19 cellular contexts compared by ENCODE assay signal in genomic region chr3:176683382-176683781, GRCh38.
A peak's percentile ranks its signal among the peaks of the same experiment; 100 is the strongest.
DNase-seq lines count a peak whose midpoint lies in the region; ATAC-seq and TF ChIP-seq lines count a peak whose summit lies in the region.
"Had no signal": no experiment of that assay in that cellular context is flagged by ENCODE, and none has a peak within 500 bp of the region (broad histone marks: within the 10 kb centered on the region; RNA-seq: fewer than 3 reads in every experiment).

No MANE protein-coding gene starts in this region.

- WGBS in upper lobe of left lung, 2 donors, result 64 to 83% methylated on average over 2 of the region's 2 CpGs

- TF ChIP-seq CTCF in upper lobe of left lung (IDR thresholded peaks at IDR 0.05), result no peak

- H3K27me3 ChIP-seq in upper lobe of left lung, result no peaks in the 10 kb centered on the region
- H3K27me3 ChIP-seq: BE2C had no signal

- DNase-seq in GDM1 (lab: John Stamatoyannopoulos, UW) (no peak), mesenteric fat pad (ENCODE audit: low spot score) (no peak), upper lobe of left lung (no peak)
- DNase-seq: ACHN; BE2C; C1 segment of cervical spinal cord; CD4-positive, CD25-positive, alpha-beta regulatory T cell; CD8-positive, alpha-beta memory T cell; COR-L47; GOT3; H7; HFFc6; IMR-90 had no signal

- peak; percentile 48 for ATAC-seq in GM18907 (IDR thresholded peaks at IDR 0.05; ENCODE audit: unreplicated experiment)
- ATAC-seq in HG02852 (IDR thresholded peaks at IDR 0.05; ENCODE audit: unreplicated experiment), result peak; percentile 45
- ATAC-seq in HG03565 (IDR thresholded peaks at IDR 0.05; ENCODE audit: unreplicated experiment), result peak; percentile 68
- ATAC-seq in HG02870 (IDR thresholded peaks at IDR 0.05; ENCODE audit: unreplicated experiment), result no peak
- ATAC-seq in upper lobe of left lung (ENCODE audit: low FRiP score in 2 of 2), result no peak
- ATAC-seq: HCT116, K562 had no signal

- TF ChIP-seq EP300 in upper lobe of left lung (IDR thresholded peaks at IDR 0.05), result no peak

- peaks cover 0 to 11% (median 2%) of the 10 kb centered on the region in 4 donors for H3K9me3 ChIP-seq in upper lobe of left lung
- H3K9me3 ChIP-seq: BE2C had no signal

- no peak overlapping the region for H3K4me3 ChIP-seq in upper lobe of left lung
- H3K4me3 ChIP-seq: K562 had no signal

- no peaks in the 10 kb centered on the region for H3K36me3 ChIP-seq in upper lobe of left lung
- H3K36me3 ChIP-seq: BE2C had no signal

- no peak for TF ChIP-seq POLR2A in upper lobe of left lung (IDR thresholded peaks at IDR 0.05)

- H3K27ac ChIP-seq in upper lobe of left lung, result no peak overlapping the region

- no peaks in the 10 kb centered on the region for H3K4me1 ChIP-seq in upper lobe of left lung
- H3K4me1 ChIP-seq: BE2C had no signal

Comparison
In these comparisons a context has a peak if more than half of its experiments do, and no peak if none do; other contexts are left out.
1. ATAC-seq: peak in GM18907 (single experiment), HG02852 (single experiment) and HG03565 (single experiment); none in HG02870 (single experiment) and upper lobe of left lung (0 of 2).